Comparison of ENCODE assay signal across 8 cellular contexts in the genomic region with DNA sequence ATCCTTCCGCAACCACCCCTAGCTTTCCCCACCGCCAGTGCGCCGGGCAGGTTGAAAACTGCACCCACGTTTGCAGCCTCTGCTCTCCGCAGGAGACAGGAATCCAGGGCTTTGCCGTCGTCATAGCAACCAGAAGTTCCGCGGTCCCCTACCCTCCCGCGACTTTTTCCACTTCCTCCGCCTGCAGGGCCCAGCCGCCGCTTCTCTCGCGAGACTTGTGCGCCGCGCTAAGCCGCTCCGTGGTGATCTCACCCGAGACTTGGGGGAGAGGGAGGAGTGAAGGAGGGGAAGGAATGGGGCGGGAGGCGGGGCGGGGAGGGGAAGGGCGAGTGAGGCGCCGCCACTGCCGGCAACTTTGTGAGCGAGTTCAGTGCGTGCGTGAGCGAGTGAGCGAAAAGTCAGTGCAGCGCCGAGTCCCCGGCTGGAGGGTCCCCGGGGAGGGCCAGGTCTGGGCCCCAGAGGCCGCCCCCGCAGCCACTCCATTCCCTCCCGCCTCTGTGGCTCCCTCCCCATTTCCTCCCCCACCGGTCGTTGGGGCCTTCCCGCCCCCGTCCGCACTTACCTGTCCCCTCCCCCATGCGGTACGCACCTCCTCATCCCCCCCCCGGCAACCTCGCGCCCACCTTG. TPM values are rescaled to one million over a fixed set of nuclear protein-coding genes. Genes with fewer than 3 reads are reported as not detected.
DNase-seq lines count a peak whose midpoint lies in the region; ATAC-seq and TF ChIP-seq lines count a peak whose summit lies in the region.

A gene (plus strand): TSS at position 370 of the 627 bp plus-strand sequence.

- no peaks in the 10 kb centered on the region for H3K27me3 ChIP-seq in PC-3 (ENCODE audit: low read length)

- no peaks in the 10 kb centered on the region for H3K9me2 ChIP-seq in PC-3 (replicated peaks; ENCODE audit: low read length)

- peak within 1 kb of the TSS; percentile 82 for H3K4me2 ChIP-seq in PC-3 (ENCODE audit: low read length)

- H2AFZ ChIP-seq in PC-3 (ENCODE audit: low read length): peak within 1 kb of the TSS; percentile 82

- no TSS peak for BruUV-seq in PC-3 (replicated peaks; lab: Mats Ljungman, UMichigan)

- POLR2A ChIA-PET in PC-3 (lab: Charles Lee; ENCODE audit: unreplicated experiment): no interaction called here

- no peak for TF ChIP-seq CTCF in PC-3 (conservative IDR thresholded peaks at IDR 0.05; ENCODE audit: low read depth, low read length)

- no peaks in the 10 kb centered on the region for H3F3A ChIP-seq in PC-3 (ENCODE audit: low read length, unreplicated experiment)

- H3K27ac ChIP-seq in PC-3 (ENCODE audit: low read length) (peak within 1 kb of the TSS; percentile 90), epithelial cell of prostate (peak within 1 kb of the TSS; percentile 99)

- TF ChIP-seq RAD21 in Ishikawa (IDR thresholded peaks at IDR 0.05; ENCODE audit: low read depth): no peak

- intact Hi-C loops in PC-3 (cut with micrococcal nuclease): loop anchor here (1.0 to 5.0 kb wide), 6 partner anchors 29 to 425 kb away; no protein-coding TSS in a partner anchor

- DNase-seq in DMS114 treated with DMSO at 0.1 percent for 48 hours (lab: John Stamatoyannopoulos, UW; ENCODE audit: unreplicated experiment) (peak; percentile 94), PC-3 (peak; percentile 99), activated T-cell treated with anti-CD3 and anti-CD28 coated beads for 48 hours (ENCODE audit: low read depth) (peak; percentile 96), epithelial cell of prostate (ENCODE audit: low read depth, low spot score) (peak; percentile 91), mucosa of gallbladder (ENCODE audit: low spot score) (peak; percentile 98)
- DNase-seq in stimulated activated CD8-positive, alpha-beta memory T cell treated with anti-CD3 and anti-CD28 coated beads, Interleukin-4, amount 100 ng/mL, for 4 hours (ENCODE audit: low read depth in 2 of 2, low spot score in 1 of 2): peak; percentile 94 to 98

- peaks cover 26% of the 10 kb centered on the region for H3K4me1 ChIP-seq in PC-3 (ENCODE audit: insufficient read depth, low read length)

- peak; percentile 12; the same call in 1 of the 2 replicates for TF ChIP-seq EP300 in Ishikawa (IDR thresholded peaks at IDR 0.05; ENCODE audit: borderline replicate concordance)

- peak within 1 kb of the TSS; percentile 78 for H3K4me3 ChIP-seq in PC-3 (ENCODE audit: low read length)

- peaks cover 48% of the 10 kb centered on the region for H3K79me2 ChIP-seq in PC-3 (ENCODE audit: low read length)

- CTCF ChIA-PET in PC-3 (lab: Charles Lee): interaction anchor here (0.7 to 1.1 kb wide), 2 partner anchors 106 to 178 kb away, joined by 3 to 8 read pairs; no protein-coding TSS in a partner anchor

- 0 out of 2 replicates have a peak, but pooled peaks cover 4% of the 10 kb centered on the region for H3K36me3 ChIP-seq in PC-3 (ENCODE audit: low read depth, low read length)

- peak; percentile 74 for ATAC-seq in GM21576 (IDR thresholded peaks at IDR 0.05; ENCODE audit: unreplicated experiment)
- peak; percentile 79 for ATAC-seq in PC-3

- H3K9me3 ChIP-seq in PC-3 (ENCODE audit: low read length): no peaks in the 10 kb centered on the region

- H4K20me1 ChIP-seq in PC-3 (ENCODE audit: low read length): peaks cover 30% of the 10 kb centered on the region

- peak within 1 kb of the TSS; percentile 98 for H3K9ac ChIP-seq in PC-3 (ENCODE audit: low read length)

TF ChIP-seq in Ishikawa, 13 proteins besides CTCF, POLR2A, EP300 and RAD21:
- TF ChIP-seq TCF12 (IDR thresholded peaks at IDR 0.05; ENCODE audit: low read depth) (0 out of 2 replicates have a peak, but pooled peaks have one; percentile 28), TEAD4 (IDR thresholded peaks at IDR 0.05) (peak; percentile 54; the same call in 1 of the 2 replicates), NFIC (IDR thresholded peaks at IDR 0.05) (no peak), EGR1 (IDR thresholded peaks at IDR 0.05) (peak; percentile 60; the same call in 1 of the 2 replicates), TAF1 (IDR thresholded peaks at IDR 0.05; ENCODE audit: low read depth) (peak; percentile 66; the same call in 1 of the 2 replicates)
- TF ChIP-seq, protein P1, sequence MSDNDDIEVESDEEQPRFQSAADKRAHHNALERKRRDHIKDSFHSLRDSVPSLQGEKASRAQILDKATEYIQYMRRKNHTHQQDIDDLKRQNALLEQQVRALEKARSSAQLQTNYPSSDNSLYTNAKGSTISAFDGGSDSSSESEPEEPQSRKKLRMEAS (IDR thresholded peaks at IDR 0.05): peak; percentile 39

RNA-seq across cellular contexts. Expression of the gene that starts here (rescaled TPM):
- total RNA-seq in PC-3 (2014; rRNA removed) (42.4 and 42.7 TPM in 2 replicates), mucosa of gallbladder (98.1 TPM)

Comparison
In these comparisons a context has a peak if more than half of its experiments do, and no peak if none do; other contexts are left out.
1. Peak in every context shown above with its lines: DNase-seq, ATAC-seq, H3K4me3 ChIP-seq and H3K27ac ChIP-seq.